Comparison of ENCODE assay signal across 17 cellular contexts in genomic region chr2:127096718-127097470, GRCh38. TPM values are rescaled to one million over a fixed set of nuclear protein-coding genes. Genes with fewer than 3 reads are reported as not detected.
DNase-seq lines count a peak whose midpoint lies in the region; ATAC-seq and TF ChIP-seq lines count a peak whose summit lies in the region.
"Had no signal": no experiment of that assay in that cellular context is flagged by ENCODE, and none has a peak within 500 bp of the region (broad histone marks: within the 10 kb centered on the region; RNA-seq: fewer than 3 reads in every experiment).

No MANE protein-coding gene starts in this region.

- H3K4me3 ChIP-seq in dorsolateral prefrontal cortex (peak overlapping the region in 13 of 59 donors; percentile 2 to 39 (median 15)), stomach (no peak overlapping the region), PC-3 (ENCODE audit: low read length) (no peak overlapping the region)
- H3K4me3 ChIP-seq: GM23248, pancreas, SJSA1 had no signal

- peaks cover 10% of the 10 kb centered on the region for H3K4me1 Mint-ChIP-seq in activated CD8-positive, alpha-beta T cell treated with anti-CD3 and anti-CD28 coated beads, Interleukin-2, amount 10 ng/mL, durations not matched to agents 7 days and 5 days (ENCODE audit: low read depth)
- peaks cover 14% of the 10 kb centered on the region for H3K4me1 Mint-ChIP-seq in activated naive CD8-positive, alpha-beta T cell treated with anti-CD3 and anti-CD28 coated beads for 36 hours
- H3K4me1 Mint-ChIP-seq: activated naive CD4-positive, alpha-beta T cell treated with anti-CD3 and anti-CD28 coated beads, Interleukin-2, amount 10 ng/mL, durations not matched to agents 7 days and 5 days had no signal

- H3K4me3 Mint-ChIP-seq in activated CD8-positive, alpha-beta T cell treated with anti-CD3 and anti-CD28 coated beads, Interleukin-2, amount 10 ng/mL, durations not matched to agents 7 days and 5 days, result no peak overlapping the region
- no peak overlapping the region for H3K4me3 Mint-ChIP-seq in activated naive CD8-positive, alpha-beta T cell treated with anti-CD3 and anti-CD28 coated beads for 36 hours
- H3K4me3 Mint-ChIP-seq: activated naive CD4-positive, alpha-beta T cell treated with anti-CD3 and anti-CD28 coated beads, Interleukin-2, amount 10 ng/mL, durations not matched to agents 7 days and 5 days had no signal

- TF ChIP-seq POLR2A in stomach (IDR thresholded peaks at IDR 0.05), result no peak

- H3K9me3 Mint-ChIP-seq in activated CD8-positive, alpha-beta T cell treated with anti-CD3 and anti-CD28 coated beads, Interleukin-2, amount 10 ng/mL, durations not matched to agents 7 days and 5 days (ENCODE audit: insufficient read depth), result no peaks in the 10 kb centered on the region
- H3K9me3 Mint-ChIP-seq in activated naive CD8-positive, alpha-beta T cell treated with anti-CD3 and anti-CD28 coated beads for 36 hours, result no peaks in the 10 kb centered on the region
- H3K9me3 Mint-ChIP-seq: activated naive CD4-positive, alpha-beta T cell treated with anti-CD3 and anti-CD28 coated beads, Interleukin-2, amount 10 ng/mL, durations not matched to agents 7 days and 5 days had no signal

- H3K27ac Mint-ChIP-seq in activated CD8-positive, alpha-beta T cell treated with anti-CD3 and anti-CD28 coated beads, Interleukin-2, amount 10 ng/mL, durations not matched to agents 7 days and 5 days, result no peak overlapping the region
- no peak overlapping the region for H3K27ac Mint-ChIP-seq in activated naive CD8-positive, alpha-beta T cell treated with anti-CD3 and anti-CD28 coated beads for 36 hours

- no TSS peak for BruUV-seq in PC-3 (replicated peaks; lab: Mats Ljungman, UMichigan)

- H3K4me1 ChIP-seq in stomach, result peaks cover 78 to 95% (median 90%) of the 10 kb centered on the region in 4 donors
- peaks cover 44% of the 10 kb centered on the region for H3K4me1 ChIP-seq in PC-3 (ENCODE audit: insufficient read depth, low read length)

- CTCF ChIA-PET in activated CD8-positive, alpha-beta T cell treated with anti-CD3 and anti-CD28 coated beads, Interleukin-2, amount 10 ng/mL, durations not matched to agents 7 days and 5 days (lab: Charles Lee), result interaction anchor here (1.3 to 1.6 kb wide), 2 partner anchors 12 to 124 kb away, joined by 3 read pairs; no protein-coding TSS in a partner anchor
- CTCF ChIA-PET in PC-3 (lab: Charles Lee), result no interaction called here

- 69 to 84% (median 76%) methylated on average over 8 to 15 of the region's 15 CpGs for WGBS in stomach, 5 donors

- POLR2A ChIA-PET in activated CD8-positive, alpha-beta T cell treated with anti-CD3 and anti-CD28 coated beads, Interleukin-2, amount 10 ng/mL, durations not matched to agents 7 days and 5 days (lab: Charles Lee), result interaction anchor here (1.2 kb wide), 1 partner anchor 9 kb away, joined by 4 read pairs; no protein-coding TSS in a partner anchor
- POLR2A ChIA-PET in PC-3 (lab: Charles Lee; ENCODE audit: unreplicated experiment), result no interaction called here

- H3K9me2 ChIP-seq in PC-3 (replicated peaks; ENCODE audit: low read length), result no peaks in the 10 kb centered on the region

- H3K4me2 ChIP-seq in PC-3 (ENCODE audit: low read length), result no peak overlapping the region

- no peak for TF ChIP-seq CTCF in dorsolateral prefrontal cortex (IDR thresholded peaks at IDR 0.05 in 54 of 56, conservative IDR thresholded peaks at IDR 0.05 in 2 of 56; ENCODE audit: low read depth in 1 of 56, partially characterized antibody in 56 of 56)
- no peak for TF ChIP-seq CTCF in stomach (IDR thresholded peaks at IDR 0.05)
- no peak for TF ChIP-seq CTCF in PC-3 (conservative IDR thresholded peaks at IDR 0.05; ENCODE audit: low read depth, low read length)

- intact Hi-C loops in dorsolateral prefrontal cortex (cut with DNase I) (no loop called here), stomach (cut with DNase I; ENCODE audit: low total_unique reads) (no loop called here), PC-3 (cut with micrococcal nuclease) (no loop called here)

- no peaks in the 10 kb centered on the region for H3K36me3 ChIP-seq in stomach
- H3K36me3 ChIP-seq in PC-3 (ENCODE audit: low read depth, low read length), result no peaks in the 10 kb centered on the region
- H3K36me3 ChIP-seq: pancreas, SJSA1 had no signal

- H3F3A ChIP-seq in PC-3 (ENCODE audit: low read length, unreplicated experiment), result no peaks in the 10 kb centered on the region

- H3K9ac ChIP-seq in PC-3 (ENCODE audit: low read length), result no peak overlapping the region
- H3K9ac ChIP-seq: GM23248 had no signal

- TF ChIP-seq EP300 in stomach (IDR thresholded peaks at IDR 0.05), result no peak

- H4K20me1 ChIP-seq in PC-3 (ENCODE audit: low read length), result no peaks in the 10 kb centered on the region; the same call in 1 of the 2 replicates

- H3K27me3 ChIP-seq in dorsolateral prefrontal cortex (no peaks in the 10 kb centered on the region), stomach (no peaks in the 10 kb centered on the region), PC-3 (ENCODE audit: low read length) (no peaks in the 10 kb centered on the region)
- H3K27me3 ChIP-seq: pancreas, SJSA1 had no signal

- no peak for DNase-seq in activated CD8-positive, alpha-beta T cell treated with anti-CD3 and anti-CD28 coated beads, Interleukin-2, amount 10 ng/mL, durations not matched to agents 7 days and 5 days
- DNase-seq in dorsolateral prefrontal cortex, result peak in 2 of 10 donors; percentile 31 to 45
- DNase-seq in myocyte (ENCODE audit: low read depth), result peak; percentile 93
- DNase-seq in stomach, result peak; percentile 65
- no peak for DNase-seq in activated naive CD8-positive, alpha-beta T cell treated with anti-CD3 and anti-CD28 coated beads for 36 hours
- DNase-seq in NCI-H774 (lab: John Stamatoyannopoulos, UW), result no peak
- no peak for DNase-seq in PC-3
- DNase-seq: activated CD4-positive, alpha-beta T cell treated with anti-CD3 and anti-CD28 coated beads for 1 hour; activated naive CD4-positive, alpha-beta T cell treated with anti-CD3 and anti-CD28 coated beads, Interleukin-2, amount 10 ng/mL, durations not matched to agents 7 days and 5 days; activated T-cell treated with anti-CD3 and anti-CD28 coated beads for 4 hours; effector memory CD4-positive, alpha-beta T cell; GM23248; NCI-H446 treated with DMSO at 0.1 percent for 48 hours; T-helper 9 cell had no signal

- H3K27ac ChIP-seq in dorsolateral prefrontal cortex (peak overlapping the region in 57 of 59 donors; percentile 32 to 99 (median 76)), stomach (peak overlapping the region in 4 of 5 donors; percentile 36 to 77 (median 66)), PC-3 (ENCODE audit: low read length) (no peak overlapping the region)
- H3K27ac ChIP-seq: C4-2B, GM23248, pancreas, SJSA1 had no signal

- H3K9me3 ChIP-seq in stomach (no peaks in the 10 kb centered on the region), PC-3 (ENCODE audit: low read length) (no peaks in the 10 kb centered on the region)
- H3K9me3 ChIP-seq: pancreas, SJSA1 had no signal

- no peak overlapping the region for H2AFZ ChIP-seq in PC-3 (ENCODE audit: low read length)
- H2AFZ ChIP-seq: GM23248 had no signal

- ATAC-seq in activated CD8-positive, alpha-beta T cell treated with anti-CD3 and anti-CD28 coated beads, Interleukin-2, amount 10 ng/mL, durations not matched to agents 7 days and 5 days, result peak; percentile 18
- ATAC-seq in PC-3, result no peak
- ATAC-seq: pancreas had no signal

- peaks cover 47% of the 10 kb centered on the region for H3K79me2 ChIP-seq in PC-3 (ENCODE audit: low read length)

- no peaks in the 10 kb centered on the region for H3K36me3 Mint-ChIP-seq in activated CD8-positive, alpha-beta T cell treated with anti-CD3 and anti-CD28 coated beads, Interleukin-2, amount 10 ng/mL, durations not matched to agents 7 days and 5 days (ENCODE audit: low read depth)
- H3K36me3 Mint-ChIP-seq in activated naive CD8-positive, alpha-beta T cell treated with anti-CD3 and anti-CD28 coated beads for 36 hours, result no peaks in the 10 kb centered on the region
- H3K36me3 Mint-ChIP-seq: activated naive CD4-positive, alpha-beta T cell treated with anti-CD3 and anti-CD28 coated beads, Interleukin-2, amount 10 ng/mL, durations not matched to agents 7 days and 5 days had no signal

- H3K27me3 Mint-ChIP-seq in activated CD8-positive, alpha-beta T cell treated with anti-CD3 and anti-CD28 coated beads, Interleukin-2, amount 10 ng/mL, durations not matched to agents 7 days and 5 days (ENCODE audit: low read depth), result peaks cover 3% of the 10 kb centered on the region
- H3K27me3 Mint-ChIP-seq in activated naive CD8-positive, alpha-beta T cell treated with anti-CD3 and anti-CD28 coated beads for 36 hours, result no peaks in the 10 kb centered on the region

RNA-seq across cellular contexts. Expression of gene BIN1, which starts 10.1 kb away (rescaled TPM):
- 100 to 1,000 TPM; 125 to 127 TPM for total RNA-seq in activated CD8-positive, alpha-beta T cell treated with anti-CD3 and anti-CD28 coated beads, Interleukin-2, amount 10 ng/mL, durations not matched to agents 7 days and 5 days
- total RNA-seq in dorsolateral prefrontal cortex (100 to 1,000 TPM; 151 to 703 (median 290) TPM), myocyte (3,190 and 3,208 TPM in 2 replicates), stomach (100 to 1,000 TPM in 1 of 5 donors, 10 to 100 TPM in 4; 39.1 to 175 (median 45.1) TPM), PC-3 (2014; rRNA removed) (58.9 and 77.5 TPM in 2 replicates)
- polyA plus RNA-seq in myocyte (2012), result 771 TPM
- polyA plus RNA-seq in stomach, result 10 to 100 TPM; 47.8 to 49.6 (median 47.8) TPM
- total RNA-seq in activated naive CD8-positive, alpha-beta T cell treated with anti-CD3 and anti-CD28 coated beads for 36 hours, result 100 to 1,000 TPM in 1 of 2 experiments, 10 to 100 TPM in 1; 98.8 to 101 TPM

Comparison
In these comparisons a context has a peak if more than half of its experiments do, and no peak if none do; other contexts are left out.
1. DNase-seq: peak in myocyte (single experiment) and stomach (single experiment); none in activated CD8-positive, alpha-beta T cell treated with anti-CD3 and anti-CD28 coated beads, Interleukin-2, amount 10 ng/mL, durations not matched to agents 7 days and 5 days (single experiment), activated naive CD8-positive, alpha-beta T cell treated with anti-CD3 and anti-CD28 coated beads for 36 hours (single experiment), NCI-H774 (single experiment) and PC-3 (single experiment).